ENCODE assay signal across 21 cellular contexts in the genomic region with DNA sequence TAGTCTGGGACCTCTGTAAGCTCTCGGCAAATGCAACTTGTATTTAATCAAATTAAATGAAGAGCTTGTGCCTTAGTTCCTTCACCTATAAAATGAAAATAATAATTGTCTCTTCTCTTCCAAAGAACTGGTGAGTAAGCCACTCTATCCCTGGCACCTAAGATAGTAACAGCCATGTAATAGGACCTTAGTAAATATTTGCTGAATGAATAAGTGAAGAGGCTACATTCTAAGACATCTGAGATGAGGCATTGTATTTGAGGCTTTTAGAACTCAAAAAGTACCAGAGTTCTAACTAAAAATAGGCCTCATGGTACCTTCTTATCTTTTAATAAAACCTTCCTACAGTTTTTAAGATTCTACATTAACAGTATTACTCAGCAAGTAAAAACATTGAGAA. TPM values are rescaled to one million over a fixed set of nuclear protein-coding genes. Genes with fewer than 3 reads are reported as not detected.
"Had no signal": no experiment of that assay in that cellular context is flagged by ENCODE, and none has a peak within 500 bp of the region (broad histone marks: within the 10 kb centered on the region; RNA-seq: fewer than 3 reads in every experiment).

No MANE protein-coding gene starts in this region.

- H3K9me3 ChIP-seq: neutrophil, thyroid gland had no signal

- H3K36me3 ChIP-seq: left lung, neutrophil, thyroid gland had no signal

- ATAC-seq: activated CD4-positive, alpha-beta T cell treated with anti-CD3 and anti-CD28 coated beads for 36 hours; activated CD8-positive, alpha-beta T cell treated with anti-CD3 and anti-CD28 coated beads for 36 hours; activated naive CD4-positive, alpha-beta T cell treated with anti-CD3 and anti-CD28 coated beads, Interleukin-2, amount 50 U/mL, for 72 hours; effector memory CD8-positive, alpha-beta T cell; left lung; naive thymus-derived CD8-positive, alpha-beta T cell; stimulated activated naive B cell treated with anti-CD40 and anti-IgM and Interleukin-4, amounts not matched to agents 10 μg/mL and 1 μg/mL and 100 μg/mL, for 72 hours; T-cell had no signal

- H3K4me1 ChIP-seq: left lung, thyroid gland had no signal

- H3K27ac ChIP-seq: left lung, neutrophil, thyroid gland had no signal

- H3K27ac Mint-ChIP-seq: activated CD4-positive, alpha-beta T cell treated with anti-CD3 and anti-CD28 coated beads for 36 hours; activated CD8-positive, alpha-beta T cell treated with anti-CD3 and anti-CD28 coated beads for 36 hours; activated naive CD4-positive, alpha-beta T cell treated with anti-CD3 and anti-CD28 coated beads, Interleukin-2, amount 50 U/mL, for 72 hours; brain; effector memory CD8-positive, alpha-beta T cell; naive thymus-derived CD8-positive, alpha-beta T cell; stimulated activated naive B cell treated with anti-CD40 and anti-IgM and Interleukin-4, amounts not matched to agents 10 μg/mL and 1 μg/mL and 100 μg/mL, for 72 hours; T-cell had no signal

- H3K27me3 Mint-ChIP-seq: activated CD4-positive, alpha-beta T cell treated with anti-CD3 and anti-CD28 coated beads for 36 hours; activated CD8-positive, alpha-beta T cell treated with anti-CD3 and anti-CD28 coated beads for 36 hours; brain; effector memory CD8-positive, alpha-beta T cell had no signal

- H3K36me3 Mint-ChIP-seq: brain; naive thymus-derived CD8-positive, alpha-beta T cell; stimulated activated naive B cell treated with anti-CD40 and anti-IgM and Interleukin-4, amounts not matched to agents 10 μg/mL and 1 μg/mL and 100 μg/mL, for 72 hours; T-cell had no signal

- H3K27me3 ChIP-seq: neutrophil, thyroid gland had no signal

- H3K4me1 Mint-ChIP-seq: activated CD4-positive, alpha-beta T cell treated with anti-CD3 and anti-CD28 coated beads for 36 hours; brain; naive thymus-derived CD8-positive, alpha-beta T cell; stimulated activated naive B cell treated with anti-CD40 and anti-IgM and Interleukin-4, amounts not matched to agents 10 μg/mL and 1 μg/mL and 100 μg/mL, for 72 hours; T-cell had no signal

- H3K4me3 Mint-ChIP-seq: activated CD4-positive, alpha-beta T cell treated with anti-CD3 and anti-CD28 coated beads for 36 hours; activated CD8-positive, alpha-beta T cell treated with anti-CD3 and anti-CD28 coated beads for 36 hours; brain; effector memory CD8-positive, alpha-beta T cell; naive thymus-derived CD8-positive, alpha-beta T cell; stimulated activated naive B cell treated with anti-CD40 and anti-IgM and Interleukin-4, amounts not matched to agents 10 μg/mL and 1 μg/mL and 100 μg/mL, for 72 hours; T-cell had no signal

- DNase-seq: activated CD4-positive, alpha-beta T cell treated with anti-CD3 and anti-CD28 coated beads for 36 hours; activated CD8-positive, alpha-beta T cell treated with anti-CD3 and anti-CD28 coated beads for 36 hours; activated effector memory CD4-positive, alpha-beta T cell treated with anti-CD3 and anti-CD28 coated beads, Interleukin-2, amount 50 U/mL, for 16 hours; activated T-cell treated with anti-CD3 and anti-CD28 coated beads, Interleukin-2, amount 50 U/mL, for 48 hours; amygdala; dermis blood vessel endothelial cell; effector memory CD8-positive, alpha-beta T cell; islet precursor cell; left lung; mammary epithelial cell; naive thymus-derived CD8-positive, alpha-beta T cell; retina; stimulated activated CD4-positive, alpha-beta T cell treated with anti-CD3 and anti-CD28 coated beads, Interleukin-2, amount 100 ng/mL, for 48 hours; stimulated activated naive B cell treated with anti-CD40 and anti-IgM and Interleukin-4, amounts not matched to agents 10 μg/mL and 1 μg/mL and 100 μg/mL, for 72 hours; T-cell; T-helper 9 cell; thyroid gland had no signal

- H3K4me3 ChIP-seq: left lung, thyroid gland had no signal

RNA-seq across cellular contexts. Expression of a gene that starts 17.3 kb away (rescaled TPM):
- total RNA-seq: activated CD4-positive, alpha-beta T cell treated with anti-CD3 and anti-CD28 coated beads for 36 hours; activated CD8-positive, alpha-beta T cell treated with anti-CD3 and anti-CD28 coated beads for 36 hours; activated naive CD4-positive, alpha-beta T cell treated with anti-CD3 and anti-CD28 coated beads, Interleukin-2, amount 50 U/mL, for 72 hours; mononuclear cell; naive thymus-derived CD8-positive, alpha-beta T cell had no signal
- polyA plus RNA-seq: naive thymus-derived CD8-positive, alpha-beta T cell had no signal
